Comparison of ENCODE assay signal across 8 cellular contexts in the genomic region with DNA sequence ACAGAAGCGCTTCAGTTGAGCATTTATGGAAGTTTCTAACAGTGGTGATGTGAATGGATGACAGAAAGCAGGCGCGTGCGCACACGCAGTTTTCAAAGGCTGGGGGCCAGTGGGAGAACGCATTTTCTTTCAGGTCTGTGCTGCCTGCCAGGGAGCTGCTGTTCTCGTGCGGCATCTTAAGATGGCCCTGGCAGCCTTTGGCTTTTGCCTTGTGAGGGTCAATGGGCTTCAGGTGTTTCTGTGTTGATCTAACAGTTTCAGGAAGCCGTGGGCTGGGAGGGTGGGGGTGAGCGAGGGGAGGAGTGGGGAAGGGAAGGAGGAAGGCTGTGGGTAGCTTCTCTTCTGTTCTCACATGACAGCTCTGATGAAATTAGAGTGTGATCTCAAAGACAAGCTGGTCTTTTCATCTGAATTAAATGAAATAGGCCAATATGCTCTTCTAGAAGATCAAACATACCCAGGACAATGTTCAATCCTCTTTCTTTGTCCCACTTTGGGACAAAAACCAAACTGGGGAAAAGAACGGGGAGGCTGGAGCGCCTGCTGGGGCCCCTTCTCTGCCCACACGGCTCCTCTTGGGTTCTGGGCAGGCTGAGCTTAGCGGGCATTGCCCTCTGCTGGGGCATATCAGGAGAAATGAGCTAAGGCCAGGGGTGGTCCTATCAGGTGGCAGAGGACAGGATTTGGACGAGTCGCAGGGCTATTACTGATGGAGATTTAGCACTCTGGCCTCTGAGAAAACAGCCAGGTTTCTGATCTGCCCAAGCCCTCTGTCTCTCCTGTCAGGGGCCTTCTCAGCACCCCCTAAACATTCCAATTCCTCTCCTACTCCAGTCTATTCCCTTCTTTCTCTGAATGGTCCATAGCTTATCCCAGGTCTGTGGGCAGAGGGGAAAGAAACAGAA.
DNase-seq lines count a peak whose midpoint lies in the region; ATAC-seq and TF ChIP-seq lines count a peak whose summit lies in the region.

No MANE protein-coding gene starts in this region.

- no peaks in the 10 kb centered on the region for H3F3A ChIP-seq in OCI-LY1 (ENCODE audit: insufficient read depth, low read length)

- H3K79me2 ChIP-seq in OCI-LY1 (ENCODE audit: insufficient read depth, low read length) (no peaks in the 10 kb centered on the region), parathyroid adenoma (no peaks in the 10 kb centered on the region)

- peak; percentile 18 for TF ChIP-seq CTCF in 22Rv1 (IDR thresholded peaks at IDR 0.05)
- peak; percentile 39; the same call in 1 of the 2 replicates for TF ChIP-seq CTCF in GM12875 (IDR thresholded peaks at IDR 0.05; ENCODE audit: borderline replicate concordance, insufficient read depth, low read depth, low read length)
- peak; percentile 71 for TF ChIP-seq CTCF in OCI-LY1 (IDR thresholded peaks at IDR 0.05; ENCODE audit: low read length)
- TF ChIP-seq CTCF in parathyroid adenoma (IDR thresholded peaks at IDR 0.05): peak; percentile 59

- H3K9ac ChIP-seq in OCI-LY1 (ENCODE audit: low read length): peak overlapping the region; percentile 37; the same call in 1 of the 2 replicates
- no peak overlapping the region for H3K9ac ChIP-seq in parathyroid adenoma

- intact Hi-C loops in aorta (cut with DNase I): loop anchor here (1.0 to 2.0 kb wide), 3 partner anchors 181 to 277 kb away; no protein-coding TSS in a partner anchor

- 0 out of 2 replicates have a peak, but pooled peaks cover 6% of the 10 kb centered on the region for H3K27me3 ChIP-seq in OCI-LY1 (ENCODE audit: insufficient read depth, low read length)
- no peaks in the 10 kb centered on the region for H3K27me3 ChIP-seq in parathyroid adenoma (ENCODE audit: control insufficient read depth, insufficient read depth, low read length)
- no peaks in the 10 kb centered on the region for H3K27me3 ChIP-seq in aorta (ENCODE audit: control insufficient read depth in 1 of 2, insufficient read depth in 2 of 2, low read length in 1 of 2)

- H3K27ac ChIP-seq in 22Rv1 (no peak overlapping the region), OCI-LY1 (ENCODE audit: low read depth, low read length, poor library complexity, severe bottlenecking) (no peak overlapping the region), parathyroid adenoma (no peak overlapping the region), aorta (ENCODE audit: low read depth in 1 of 2, low read length in 2 of 2) (peak overlapping the region in 1 of 2 donors; percentile 26)

- H3K36me3 ChIP-seq in OCI-LY1 (ENCODE audit: insufficient read depth, low read length) (no peaks in the 10 kb centered on the region), parathyroid adenoma (ENCODE audit: control insufficient read depth, insufficient read depth, low read length) (no peaks in the 10 kb centered on the region), aorta (ENCODE audit: control insufficient read depth in 1 of 2, insufficient read depth in 2 of 2, low read length in 1 of 2) (no peaks in the 10 kb centered on the region)

- H4K20me1 ChIP-seq in OCI-LY1 (ENCODE audit: insufficient read depth, low read length): no peaks in the 10 kb centered on the region

- peak overlapping the region; percentile 41 for H3K4me2 ChIP-seq in OCI-LY1 (ENCODE audit: low read length)
- H3K4me2 ChIP-seq in parathyroid adenoma (ENCODE audit: low read length): no peak overlapping the region

- no peaks in the 10 kb centered on the region for H3K9me2 ChIP-seq in OCI-LY1 (ENCODE audit: low read depth, low read length)

- H3K4me1 ChIP-seq in OCI-LY1 (ENCODE audit: insufficient read depth, low read length, severe bottlenecking) (peaks cover 37% of the 10 kb centered on the region), parathyroid adenoma (peaks cover 5% of the 10 kb centered on the region), aorta (ENCODE audit: control insufficient read depth in 1 of 2, insufficient read depth in 2 of 2, low read length in 2 of 2) (no peaks in the 10 kb centered on the region)

- H3K4me3 ChIP-seq in GM12875 (ENCODE audit: low read depth, low read length): no peak overlapping the region
- H3K4me3 ChIP-seq in OCI-LY1 (ENCODE audit: low read depth, low read length, poor library complexity, severe bottlenecking): peak overlapping the region; percentile 12
- no peak overlapping the region for H3K4me3 ChIP-seq in parathyroid adenoma (ENCODE audit: low read depth, low read length)
- H3K4me3 ChIP-seq in aorta (ENCODE audit: low read length in 2 of 2): no peak overlapping the region

- H3K9me3 ChIP-seq in OCI-LY1 (ENCODE audit: low read length): no peaks in the 10 kb centered on the region
- H3K9me3 ChIP-seq in parathyroid adenoma (ENCODE audit: control insufficient read depth, low read length): no peaks in the 10 kb centered on the region
- no peaks in the 10 kb centered on the region for H3K9me3 ChIP-seq in aorta (ENCODE audit: control insufficient read depth, low read length)

- no peak for ATAC-seq in aorta (ENCODE audit: low FRiP score)
- ATAC-seq in GM18867 (IDR thresholded peaks at IDR 0.05; ENCODE audit: unreplicated experiment): no peak

- DNase-seq in activated effector memory CD4-positive, alpha-beta T cell treated with anti-CD3 and anti-CD28 coated beads, Interleukin-2, amount 50 U/mL, for 16 hours: peak; percentile 80
- peak; percentile 53 for DNase-seq in germinal center (ENCODE audit: low spot score)
- peak; percentile 79 to 81 for DNase-seq in aorta

- 37 to 47% methylated on average over 16 of the region's 16 CpGs for WGBS in aorta, 2 donors

- H2AFZ ChIP-seq in OCI-LY1 (ENCODE audit: low read length) (no peak overlapping the region), parathyroid adenoma (peak overlapping the region; percentile 58)

Comparison
In these comparisons a context has a peak if more than half of its experiments do, and no peak if none do; other contexts are left out.
1. CTCF ChIP-seq: peak in every context shown above with its lines; median percentile 71 in OCI-LY1; 59 in parathyroid adenoma; 39 in GM12875; 18 in 22Rv1.